ENCODE assay signal across 15 cellular contexts in genomic region chr3:157368171-157368570, GRCh38.
"Had no signal": no experiment of that assay in that cellular context is flagged by ENCODE, and none has a peak within 500 bp of the region (broad histone marks: within the 10 kb centered on the region; RNA-seq: fewer than 3 reads in every experiment).

No MANE protein-coding gene starts in this region.

- H3K79me2 ChIP-seq: hepatocyte had no signal

- H3K36me3 ChIP-seq: suprapubic skin had no signal

- H3K27ac ChIP-seq: hepatocyte, suprapubic skin had no signal

- H3K9me3 ChIP-seq: suprapubic skin had no signal

- H3K27me3 ChIP-seq: hepatocyte, suprapubic skin had no signal

- ATAC-seq: esophagus mucosa; left ventricle myocardium superior; natural killer cell treated with Interleukin-12 subunit alpha and Interleukin-12 subunit beta and Interleukin-15 and Interleukin-18, amount 100 ng/mL, for 72 hours; right cardiac atrium; T-helper 17 cell had no signal

- DNase-seq: activated CD4-positive, alpha-beta memory T cell treated with anti-CD3 and anti-CD28 coated beads, Interleukin-2, amount 10 ng/mL, durations not matched to agents 7 days and 5 days; activated CD4-positive, alpha-beta T cell treated with anti-CD3 and anti-CD28 coated beads for 4 hours; activated effector memory CD4-positive, alpha-beta T cell treated with anti-CD3 and anti-CD28 coated beads, Interleukin-2, amount 50 U/mL, for 16 hours; activated T-cell treated with anti-CD3 and anti-CD28 coated beads, Interleukin-2, amount 50 U/mL, for 24 hours; amniotic stem cell; left ventricle myocardium superior; nucleus accumbens; small intestine; T-helper 17 cell; trophoblast cell had no signal

- H3K4me2 ChIP-seq: hepatocyte had no signal

- H3K4me3 ChIP-seq: hepatocyte, suprapubic skin had no signal
